ENCODE assay signal across 12 cellular contexts in the genomic region with DNA sequence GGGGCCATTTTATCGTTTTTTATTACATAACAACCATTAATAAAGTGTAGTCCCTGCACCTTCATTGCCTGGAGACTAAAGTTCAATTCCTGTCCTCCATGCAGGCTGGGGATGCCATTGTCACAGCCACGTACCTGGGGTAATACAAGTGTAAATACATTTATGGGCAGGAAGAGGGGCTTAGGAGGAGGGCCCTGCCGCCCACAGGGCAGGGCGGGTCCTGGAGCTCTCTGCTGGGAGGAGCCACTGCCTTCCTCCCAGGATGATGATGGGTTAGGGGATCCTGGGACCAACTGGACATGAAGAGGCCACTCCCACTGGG. TPM values are rescaled to one million over a fixed set of nuclear protein-coding genes. Genes with fewer than 3 reads are reported as not detected.
DNase-seq lines count a peak whose midpoint lies in the region; ATAC-seq and TF ChIP-seq lines count a peak whose summit lies in the region.
"Had no signal": no experiment of that assay in that cellular context is flagged by ENCODE, and none has a peak within 500 bp of the region (broad histone marks: within the 10 kb centered on the region; RNA-seq: fewer than 3 reads in every experiment).

No MANE protein-coding gene starts in this region.

- TF ChIP-seq CTCF in A673 (conservative IDR thresholded peaks at IDR 0.05; ENCODE audit: low read depth, low read length) (no peak), Loucy (conservative IDR thresholded peaks at IDR 0.05; ENCODE audit: low read length) (0 out of 2 replicates have a peak, but pooled peaks have one; percentile 0), endothelial cell (IDR thresholded peaks at IDR 0.05; ENCODE audit: unreplicated experiment) (no peak), neural cell (IDR thresholded peaks at IDR 0.05; ENCODE audit: poor library complexity, severe bottlenecking) (peak; percentile 1)

- peaks cover 16% of the 10 kb centered on the region for H3K27me3 Mint-ChIP-seq in endothelial cell (ENCODE audit: unreplicated experiment)

- H3K27me3 ChIP-seq in A673 (replicated peaks; ENCODE audit: insufficient read depth, low read depth, low read length, poor library complexity) = no peaks in the 10 kb centered on the region
- peaks cover 7% of the 10 kb centered on the region for H3K27me3 ChIP-seq in Loucy (ENCODE audit: insufficient read depth, low read length, poor library complexity, severe bottlenecking)
- no peaks in the 10 kb centered on the region for H3K27me3 ChIP-seq in neural cell (ENCODE audit: insufficient read depth, low read depth, low read length)

- no peaks in the 10 kb centered on the region for H3K36me3 ChIP-seq in A673 (ENCODE audit: insufficient read depth, low read length, poor library complexity, severe bottlenecking)
- no peaks in the 10 kb centered on the region for H3K36me3 ChIP-seq in Loucy (ENCODE audit: insufficient read depth, low read length)
- H3K36me3 ChIP-seq in neural cell (ENCODE audit: insufficient read depth, low read length) = no peaks in the 10 kb centered on the region

- no TSS peak for BruUV-seq in A673 (replicated peaks; lab: Mats Ljungman, UMichigan)

- peaks cover 39% of the 10 kb centered on the region for H4K20me1 ChIP-seq in Loucy (ENCODE audit: insufficient read depth, low read length, poor library complexity, severe bottlenecking)
- peaks cover 16% of the 10 kb centered on the region for H4K20me1 ChIP-seq in neural cell (ENCODE audit: insufficient read depth)

- no peak overlapping the region for H2AFZ ChIP-seq in Loucy (ENCODE audit: low read length)
- no peak overlapping the region for H2AFZ ChIP-seq in neural cell (ENCODE audit: low read depth, low read length)

- H3K4me1 ChIP-seq in A673 (ENCODE audit: insufficient read depth, low read length, poor library complexity, severe bottlenecking) (peaks cover 32% of the 10 kb centered on the region), Loucy (ENCODE audit: insufficient read depth, low read length, poor library complexity, severe bottlenecking) (peaks cover 36% of the 10 kb centered on the region)

- peak overlapping the region; percentile 56 for H3K4me3 Mint-ChIP-seq in endothelial cell (ENCODE audit: unreplicated experiment)
- H3K4me3 Mint-ChIP-seq: natural killer cell treated with Interleukin-12 subunit alpha and Interleukin-12 subunit beta and Interleukin-15 and Interleukin-18, amount 100 ng/mL, for 72 hours had no signal

- peaks cover 13% of the 10 kb centered on the region for H3K4me1 Mint-ChIP-seq in endothelial cell (ENCODE audit: unreplicated experiment)

- no peak for TF ChIP-seq EP300 in neural cell (conservative IDR thresholded peaks at IDR 0.05; ENCODE audit: poor library complexity, severe bottlenecking)

- peak overlapping the region; percentile 86 for H3K4me2 ChIP-seq in Loucy (ENCODE audit: low read depth, low read length, poor library complexity, severe bottlenecking)
- no peak overlapping the region for H3K4me2 ChIP-seq in neural cell (ENCODE audit: low read length)

- H3K9ac ChIP-seq in Loucy (ENCODE audit: low read depth, low read length, poor library complexity, severe bottlenecking) (peak overlapping the region; percentile 99), neural cell (ENCODE audit: low read length) (no peak overlapping the region)

- no peak for ATAC-seq in GM19328 (IDR thresholded peaks at IDR 0.05; ENCODE audit: unreplicated experiment)
- ATAC-seq: natural killer cell treated with Interleukin-12 subunit alpha and Interleukin-12 subunit beta and Interleukin-15 and Interleukin-18, amount 100 ng/mL, for 72 hours had no signal

- H3K9me3 ChIP-seq in A673 (ENCODE audit: low read depth, low read length, poor library complexity, severe bottlenecking) (no peaks in the 10 kb centered on the region), Loucy (ENCODE audit: insufficient read depth, low read depth, low read length) (no peaks in the 10 kb centered on the region), neural cell (ENCODE audit: low read length) (no peaks in the 10 kb centered on the region)

- H3K79me2 ChIP-seq in Loucy (ENCODE audit: insufficient read depth, low read length) (peaks cover 61% of the 10 kb centered on the region), neural cell (replicated peaks; ENCODE audit: insufficient read depth, low read length) (peaks cover 79% of the 10 kb centered on the region)

- peak overlapping the region; percentile 61 for H3K27ac ChIP-seq in A673 (ENCODE audit: low read depth, low read length, poor library complexity, severe bottlenecking)
- peak overlapping the region; percentile 12 for H3K27ac ChIP-seq in neural cell (ENCODE audit: low read length)

- TF ChIP-seq RAD21 in neural cell (conservative IDR thresholded peaks at IDR 0.05) = no peak

- H3K27ac Mint-ChIP-seq in endothelial cell (ENCODE audit: unreplicated experiment) = no peak overlapping the region
- H3K27ac Mint-ChIP-seq: natural killer cell treated with Interleukin-12 subunit alpha and Interleukin-12 subunit beta and Interleukin-15 and Interleukin-18, amount 100 ng/mL, for 72 hours had no signal

- CTCF ChIA-PET in A673 (lab: Charles Lee) = no interaction called here

- no peaks in the 10 kb centered on the region for H3K9me2 ChIP-seq in Loucy (replicated peaks; ENCODE audit: low read depth, low read length)
- no peaks in the 10 kb centered on the region for H3K9me2 ChIP-seq in neural cell (ENCODE audit: insufficient read depth, low read length)

- H3K9me3 Mint-ChIP-seq in endothelial cell (ENCODE audit: unreplicated experiment) = no peaks in the 10 kb centered on the region
- H3K9me3 Mint-ChIP-seq: natural killer cell treated with Interleukin-12 subunit alpha and Interleukin-12 subunit beta and Interleukin-15 and Interleukin-18, amount 100 ng/mL, for 72 hours had no signal

- H3K4me3 ChIP-seq in A673 (ENCODE audit: low read depth, low read length, poor library complexity, severe bottlenecking) (no peak overlapping the region), Loucy (ENCODE audit: low read length, poor library complexity, severe bottlenecking) (peak overlapping the region; percentile 57), neural cell (ENCODE audit: low read length) (no peak overlapping the region)

- peaks cover 11% of the 10 kb centered on the region for H3K36me3 Mint-ChIP-seq in endothelial cell (ENCODE audit: low read depth, unreplicated experiment)
- H3K36me3 Mint-ChIP-seq: CD4-positive, alpha-beta memory T cell; natural killer cell treated with Interleukin-12 subunit alpha and Interleukin-12 subunit beta and Interleukin-15 and Interleukin-18, amount 100 ng/mL, for 72 hours had no signal

- H3F3A ChIP-seq in Loucy (ENCODE audit: low read depth) (no peaks in the 10 kb centered on the region), neural cell (ENCODE audit: insufficient read depth, low read length, poor library complexity, severe bottlenecking) (no peaks in the 10 kb centered on the region)

- intact Hi-C loops in A673 (cut with micrococcal nuclease; ENCODE audit: unreplicated experiment) = no loop called here

- POLR2A ChIA-PET in A673 (lab: Charles Lee; ENCODE audit: low non-redundant PET) = no interaction called here

- no peak for DNase-seq in A673 (ENCODE audit: low spot score)
- DNase-seq in endothelial cell (ENCODE audit: low spot score) = no peak
- DNase-seq in HUDEP-2 (lab: John Stamatoyannopoulos, UW; ENCODE audit: unreplicated experiment in 76 of 76) = no peak
- no peak for DNase-seq in stimulated activated CD4-positive, alpha-beta T cell treated with anti-CD3 and anti-CD28 coated beads, Interleukin-2, amount 100 ng/mL, for 24 hours
- DNase-seq in NCI-H1417 (lab: John Stamatoyannopoulos, UW) = no peak
- DNase-seq: activated T-cell treated with anti-CD3 and anti-CD28 coated beads, Interleukin-2, amount 50 U/mL, for 1 hour; CD4-positive, alpha-beta memory T cell; NCI-H2171 treated with DMSO at 0.1 percent for 48 hours had no signal

TF ChIP-seq in neural cell, 6 proteins besides CTCF, POLR2A, EP300 and RAD21:
- TF ChIP-seq POLR2AphosphoS5 (IDR thresholded peaks at IDR 0.05) (no peak), TAF1 (IDR thresholded peaks at IDR 0.05; ENCODE audit: low read depth) (no peak), SMC3 (conservative IDR thresholded peaks at IDR 0.05; ENCODE audit: poor library complexity) (no peak), MXI1 (conservative IDR thresholded peaks at IDR 0.05; ENCODE audit: poor library complexity, severe bottlenecking) (no peak), EZH2 (IDR thresholded peaks at IDR 0.05; ENCODE audit: borderline replicate concordance, insufficient read depth, low read length, poor library complexity, severe bottlenecking) (no peak), REST (IDR thresholded peaks at IDR 0.05; ENCODE audit: borderline replicate concordance) (no peak)

RNA-seq across cellular contexts. Expression of gene SLC38A10, which starts 44.0 kb away (rescaled TPM):
- total RNA-seq in A673 (2021) (75.1 and 77.3 TPM in 2 replicates), endothelial cell (ENCODE audit: unreplicated experiment) (57.2 TPM)
- polyA plus RNA-seq in neural cell = 37.4 and 46.0 TPM in 2 replicates
- 39.6 and 45.8 TPM in 2 replicates for polyA minus RNA-seq in neural cell

RNA-seq across cellular contexts. Expression of gene BAHCC1, which starts 56.1 kb away (rescaled TPM):
- total RNA-seq in A673 (2021) (74.2 and 80.6 TPM in 2 replicates), endothelial cell (ENCODE audit: unreplicated experiment) (10.7 TPM)
- 12.4 and 14.2 TPM in 2 replicates for polyA plus RNA-seq in neural cell
- 20.7 and 24.9 TPM in 2 replicates for polyA minus RNA-seq in neural cell
- total RNA-seq: CD4-positive, alpha-beta memory T cell had no signal
- polyA plus RNA-seq: CD4-positive, alpha-beta memory T cell had no signal

Comparison
In these comparisons a context has a peak if more than half of its experiments do, and no peak if none do; other contexts are left out.
1. CTCF ChIP-seq: peak in Loucy (single experiment) and neural cell (single experiment); none in A673 (single experiment) and endothelial cell (single experiment).